Comparison of ENCODE assay signal across 17 cellular contexts in the genomic region with DNA sequence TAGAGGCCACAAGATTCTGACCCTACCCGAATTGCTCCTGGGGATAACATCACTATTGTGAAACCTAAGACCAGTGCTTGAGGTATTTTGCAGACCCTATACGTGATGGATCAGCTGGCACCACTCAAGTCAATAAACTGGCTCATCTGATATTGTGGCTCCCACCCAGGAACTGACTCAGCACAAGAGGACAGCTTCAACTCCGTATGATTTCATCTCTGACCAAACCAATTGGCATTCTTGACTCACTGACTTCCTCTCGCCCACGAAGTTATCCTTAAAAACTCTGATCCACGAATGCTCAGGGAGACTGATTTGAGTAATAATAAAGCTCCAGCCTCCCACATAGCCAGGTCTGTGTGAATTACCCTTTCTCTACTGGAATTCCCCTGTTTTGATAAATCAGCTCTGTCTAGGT.
DNase-seq lines count a peak whose midpoint lies in the region; ATAC-seq and TF ChIP-seq lines count a peak whose summit lies in the region.
"Had no signal": no experiment of that assay in that cellular context is flagged by ENCODE, and none has a peak within 500 bp of the region (broad histone marks: within the 10 kb centered on the region; RNA-seq: fewer than 3 reads in every experiment).

No MANE protein-coding gene starts in this region.

- no peak for TF ChIP-seq CTCF in AG04450 (IDR thresholded peaks at IDR 0.05; ENCODE audit: low read depth, low read length)
- TF ChIP-seq CTCF in uterus (IDR thresholded peaks at IDR 0.05): no peak

- peak overlapping the region; percentile 65 for H3K27ac Mint-ChIP-seq in activated T-helper 17 cell treated with anti-CD3 and anti-CD28 coated beads, Interleukin-2, amount 50 U/mL, for 72 hours
- H3K27ac Mint-ChIP-seq in T-cell: no peak overlapping the region
- H3K27ac Mint-ChIP-seq: activated naive CD4-positive, alpha-beta T cell treated with anti-CD3 and anti-CD28 coated beads, Interleukin-2, amount 10 ng/mL, durations not matched to agents 7 days and 5 days; endodermal cell; IgD-negative memory B cell; immature natural killer cell; nephron progenitor cell; stimulated activated naive B cell treated with anti-CD40 and anti-IgM and Interleukin-4, amounts not matched to agents 10 μg/mL and 1 μg/mL and 100 μg/mL, for 72 hours had no signal

- H3K9me3 Mint-ChIP-seq in activated T-helper 17 cell treated with anti-CD3 and anti-CD28 coated beads, Interleukin-2, amount 50 U/mL, for 72 hours: no peaks in the 10 kb centered on the region
- H3K9me3 Mint-ChIP-seq in T-cell: no peaks in the 10 kb centered on the region
- H3K9me3 Mint-ChIP-seq: activated naive CD4-positive, alpha-beta T cell treated with anti-CD3 and anti-CD28 coated beads, Interleukin-2, amount 10 ng/mL, durations not matched to agents 7 days and 5 days; nephron progenitor cell had no signal

- H3K27ac ChIP-seq in AG04450 (ENCODE audit: low read depth, low read length) (peak overlapping the region; percentile 92), uterus (no peak overlapping the region)
- H3K27ac ChIP-seq: SJCRH30 had no signal

- DNase-seq in AG04450 (ENCODE audit: low read depth, low spot score): peak; percentile 83
- peak; percentile 98 for DNase-seq in HCEC 1CT
- DNase-seq in glomerular visceral epithelial cell (ENCODE audit: extremely low spot score): peak; percentile 94
- no peak for DNase-seq in T-cell
- DNase-seq in uterus: no peak
- no peak for DNase-seq in DMS 273 (lab: John Stamatoyannopoulos, UW; ENCODE audit: unreplicated experiment)
- DNase-seq: activated CD4-positive, alpha-beta T cell treated with anti-CD3 and anti-CD28 coated beads, Interleukin-2, amount 50 U/mL, for 4 hours; activated naive CD4-positive, alpha-beta T cell treated with anti-CD3 and anti-CD28 coated beads, Interleukin-2, amount 10 ng/mL, durations not matched to agents 7 days and 5 days; CD8-positive, alpha-beta memory T cell; endodermal cell; immature natural killer cell; nephron progenitor cell; SJCRH30; stimulated activated naive B cell treated with anti-CD40 and anti-IgM and Interleukin-4, amounts not matched to agents 10 μg/mL and 1 μg/mL and 100 μg/mL, for 72 hours had no signal

- H3K9me3 ChIP-seq in AG04450 (ENCODE audit: control insufficient read depth, insufficient read depth, low read length) (peaks cover 10% of the 10 kb centered on the region), uterus (no peaks in the 10 kb centered on the region)
- H3K9me3 ChIP-seq: SJCRH30 had no signal

- no peaks in the 10 kb centered on the region for H3K36me3 Mint-ChIP-seq in activated T-helper 17 cell treated with anti-CD3 and anti-CD28 coated beads, Interleukin-2, amount 50 U/mL, for 72 hours (ENCODE audit: low read depth)
- H3K36me3 Mint-ChIP-seq in T-cell: no peaks in the 10 kb centered on the region
- H3K36me3 Mint-ChIP-seq: activated naive CD4-positive, alpha-beta T cell treated with anti-CD3 and anti-CD28 coated beads, Interleukin-2, amount 10 ng/mL, durations not matched to agents 7 days and 5 days; CD8-positive, alpha-beta memory T cell; IgD-negative memory B cell; immature natural killer cell; stimulated activated naive B cell treated with anti-CD40 and anti-IgM and Interleukin-4, amounts not matched to agents 10 μg/mL and 1 μg/mL and 100 μg/mL, for 72 hours had no signal

- no peaks in the 10 kb centered on the region for H3K4me1 Mint-ChIP-seq in activated T-helper 17 cell treated with anti-CD3 and anti-CD28 coated beads, Interleukin-2, amount 50 U/mL, for 72 hours
- no peaks in the 10 kb centered on the region for H3K4me1 Mint-ChIP-seq in T-cell
- H3K4me1 Mint-ChIP-seq: activated naive CD4-positive, alpha-beta T cell treated with anti-CD3 and anti-CD28 coated beads, Interleukin-2, amount 10 ng/mL, durations not matched to agents 7 days and 5 days; CD8-positive, alpha-beta memory T cell; endodermal cell; IgD-negative memory B cell; immature natural killer cell; nephron progenitor cell; stimulated activated naive B cell treated with anti-CD40 and anti-IgM and Interleukin-4, amounts not matched to agents 10 μg/mL and 1 μg/mL and 100 μg/mL, for 72 hours had no signal

- POLR2A ChIA-PET in AG04450 (lab: Yijun Ruan, JAX) (interaction anchor here (0.6 to 0.9 kb wide), 3 partner anchors 29 to 56 kb away, joined by 3 read pairs; no protein-coding TSS in a partner anchor), T-cell (lab: Charles Lee) (no interaction called here)

- H3K36me3 ChIP-seq in uterus: no peaks in the 10 kb centered on the region
- H3K36me3 ChIP-seq: SJCRH30 had no signal

- CTCF ChIA-PET in AG04450 (lab: Charles Lee): no interaction called here
- CTCF ChIA-PET in T-cell (lab: Charles Lee): no interaction called here

- no peaks in the 10 kb centered on the region for H3K4me1 ChIP-seq in uterus
- H3K4me1 ChIP-seq: SJCRH30 had no signal

- peak; percentile 86 for ATAC-seq in activated T-helper 17 cell treated with anti-CD3 and anti-CD28 coated beads, Interleukin-2, amount 50 U/mL, for 72 hours (replicated peaks)
- no peak for ATAC-seq in T-cell (replicated peaks in 1 of 4)
- ATAC-seq in HG02759 (IDR thresholded peaks at IDR 0.05; ENCODE audit: unreplicated experiment): no peak
- ATAC-seq: stimulated activated naive B cell treated with anti-CD40 and anti-IgM and Interleukin-4, amounts not matched to agents 10 μg/mL and 1 μg/mL and 100 μg/mL, for 72 hours had no signal

- intact Hi-C loops in uterus (cut with DNase I; ENCODE audit: low total_unique reads): no loop called here

- H3K27me3 Mint-ChIP-seq in activated T-helper 17 cell treated with anti-CD3 and anti-CD28 coated beads, Interleukin-2, amount 50 U/mL, for 72 hours: peaks cover 9% of the 10 kb centered on the region
- H3K27me3 Mint-ChIP-seq in T-cell: peaks cover 0 to 8% of the 10 kb centered on the region in 2 donors
- H3K27me3 Mint-ChIP-seq: IgD-negative memory B cell; stimulated activated naive B cell treated with anti-CD40 and anti-IgM and Interleukin-4, amounts not matched to agents 10 μg/mL and 1 μg/mL and 100 μg/mL, for 72 hours had no signal

- no peak overlapping the region for H3K4me3 ChIP-seq in AG04450 (ENCODE audit: low read depth, low read length)
- H3K4me3 ChIP-seq in uterus: no peak overlapping the region
- H3K4me3 ChIP-seq: SJCRH30 had no signal

- no peak for TF ChIP-seq POLR2A in uterus (IDR thresholded peaks at IDR 0.05)

- H3K4me3 Mint-ChIP-seq in activated T-helper 17 cell treated with anti-CD3 and anti-CD28 coated beads, Interleukin-2, amount 50 U/mL, for 72 hours: no peak overlapping the region
- H3K4me3 Mint-ChIP-seq in T-cell: no peak overlapping the region
- H3K4me3 Mint-ChIP-seq: activated naive CD4-positive, alpha-beta T cell treated with anti-CD3 and anti-CD28 coated beads, Interleukin-2, amount 10 ng/mL, durations not matched to agents 7 days and 5 days; CD8-positive, alpha-beta memory T cell; endodermal cell; IgD-negative memory B cell; immature natural killer cell; nephron progenitor cell; stimulated activated naive B cell treated with anti-CD40 and anti-IgM and Interleukin-4, amounts not matched to agents 10 μg/mL and 1 μg/mL and 100 μg/mL, for 72 hours had no signal

- H3K27me3 ChIP-seq in AG04450 (ENCODE audit: control insufficient read depth, insufficient read depth, low read length) (no peaks in the 10 kb centered on the region), uterus (no peaks in the 10 kb centered on the region)
- H3K27me3 ChIP-seq: SJCRH30 had no signal

Comparison
In these comparisons a context has a peak if more than half of its experiments do, and no peak if none do; other contexts are left out.
1. DNase-seq: peak in AG04450 (single experiment), HCEC 1CT (single experiment) and glomerular visceral epithelial cell (single experiment); none in T-cell (0 of 34), uterus (0 of 2) and DMS 273 (single experiment).